ENCODE assay signal across 8 cellular contexts in the genomic region with DNA sequence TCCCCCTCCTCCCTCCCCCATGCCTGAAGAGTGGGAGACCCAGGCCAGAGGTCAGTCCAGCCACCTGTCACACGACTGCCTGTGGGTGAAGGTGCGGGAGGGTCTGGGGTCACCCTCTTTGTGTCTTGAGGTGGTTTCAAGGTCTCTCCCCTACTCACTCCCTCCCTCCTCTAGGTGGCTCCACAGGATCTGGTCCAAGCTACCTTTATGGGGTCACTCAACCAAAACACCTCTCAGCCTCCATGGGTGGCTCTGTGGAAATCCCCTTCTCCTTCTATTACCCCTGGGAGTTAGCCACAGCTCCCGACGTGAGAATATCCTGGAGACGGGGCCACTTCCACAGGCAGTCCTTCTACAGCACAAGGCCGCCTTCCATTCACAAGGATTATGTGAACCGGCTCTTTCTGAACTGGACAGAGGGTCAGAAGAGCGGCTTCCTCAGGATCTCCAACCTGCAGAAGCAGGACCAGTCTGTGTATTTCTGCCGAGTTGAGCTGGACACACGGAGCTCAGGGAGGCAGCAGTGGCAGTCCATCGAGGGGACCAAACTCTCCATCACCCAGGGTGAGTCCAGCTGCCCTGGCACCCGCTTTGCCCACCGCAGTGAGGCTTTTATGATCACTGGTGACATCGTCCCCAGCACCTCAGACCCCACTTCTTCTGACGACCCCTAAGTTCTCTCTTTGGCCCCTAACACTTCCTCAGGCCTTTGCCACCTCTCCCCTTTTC. TPM values are rescaled to one million over a fixed set of nuclear protein-coding genes. Genes with fewer than 3 reads are reported as not detected.
DNase-seq lines count a peak whose midpoint lies in the region; ATAC-seq and TF ChIP-seq lines count a peak whose summit lies in the region.
"Not testable (repeated sequence)": the region's sequence is repeated elsewhere in the genome, so short reads cannot be mapped to it uniquely, and the experiment has no call there.

No MANE protein-coding gene starts in this region.

- peak overlapping the region; percentile 89 for H3K27ac ChIP-seq in KOPT-K1 (ENCODE audit: low read depth, low read length, poor library complexity, severe bottlenecking)
- H3K27ac ChIP-seq in Peyer's patch: peak overlapping the region in 3 of 4 donors; percentile 1 to 22 (median 5)

- ATAC-seq in GM18867 (IDR thresholded peaks at IDR 0.05; ENCODE audit: unreplicated experiment): peak; percentile 30
- ATAC-seq in Right ventricle myocardium inferior: not testable (repeated sequence)
- peak; percentile 44 for ATAC-seq in stimulated activated naive CD8-positive, alpha-beta T cell treated with anti-CD3 and anti-CD28 coated beads, Interleukin-15, Interleukin-2, amounts not matched to agents 100 U/mL and 50 U/mL, for 24 hours

- not testable (repeated sequence) for H3K27me3 ChIP-seq in Peyer's patch

- in situ Hi-C loops in Caki2 (cut with HindIII; ENCODE audit: low pct_unique_long_range_greater_than_20kb, low sequenced_read_pairs); astrocyte of the cerebellum (cut with HindIII; ENCODE audit: low sequenced_read_pairs): not testable (repeated sequence)

- intact Hi-C loops in Right ventricle myocardium inferior (cut with DNase I): not testable (repeated sequence)

- DNase-seq in Caki2 (ENCODE audit: low read depth) (peak; percentile 44), Right ventricle myocardium inferior (ENCODE audit: missing footprints) (peak; percentile 15), mesenteric fat pad (ENCODE audit: low spot score) (peak; percentile 39)
- not testable (repeated sequence) for DNase-seq in Peyer's patch; astrocyte of the cerebellum (ENCODE audit: low read depth); stimulated activated naive CD8-positive, alpha-beta T cell treated with anti-CD3 and anti-CD28 coated beads, Interleukin-15, Interleukin-2, amounts not matched to agents 100 U/mL and 50 U/mL, for 24 hours

- not testable (repeated sequence) for TF ChIP-seq CTCF in Peyer's patch (IDR thresholded peaks at IDR 0.05)
- TF ChIP-seq CTCF in astrocyte of the cerebellum (IDR thresholded peaks at IDR 0.05; ENCODE audit: low read depth, low read length, missing control alignments): peak; percentile 14

- peak overlapping the region in 1 of 4 donors; percentile 17 for H3K4me3 ChIP-seq in Peyer's patch
- not testable (repeated sequence) for H3K4me3 ChIP-seq in astrocyte of the cerebellum (ENCODE audit: low read depth, low read length)

- TF ChIP-seq POLR2A in Peyer's patch (IDR thresholded peaks at IDR 0.05): not testable (repeated sequence)

- not testable (repeated sequence) for H3K9me3 ChIP-seq in KOPT-K1 (ENCODE audit: insufficient read depth, low read length, poor library complexity, severe bottlenecking); Peyer's patch

- H3K4me1 ChIP-seq in Peyer's patch: not testable (repeated sequence)

- not testable (repeated sequence) for H3K36me3 ChIP-seq in KOPT-K1 (ENCODE audit: insufficient read depth, low read length); Peyer's patch

RNA-seq across cellular contexts. Expression of gene PILRA, which starts 0.7 kb away (rescaled TPM):
- 0.41 and 0.91 TPM in 2 replicates for total RNA-seq in Caki2 (2014; rRNA removed; shearing (Covaris generic); ENCODE audit: low replicate concordance)
- total RNA-seq in Peyer's patch: 1 to 10 TPM; 5.8 to 9.5 (median 5.9) TPM
- 3.8 TPM for total RNA-seq in Right ventricle myocardium inferior
- 14.5 TPM for total RNA-seq in mesenteric fat pad

RNA-seq across cellular contexts. Expression of gene PILRB, which starts 16.1 kb away (rescaled TPM):
- 15.0 and 44.8 TPM in 2 replicates for total RNA-seq in Caki2 (2014; rRNA removed; shearing (Covaris generic); ENCODE audit: low replicate concordance)
- total RNA-seq in Peyer's patch (100 to 1,000 TPM in 3 of 4 donors, 10 to 100 TPM in 1; 73.6 to 179 (median 150) TPM), Right ventricle myocardium inferior (9.2 TPM), mesenteric fat pad (32.1 TPM)

RNA-seq across cellular contexts. Expression of gene ZCWPW1, which starts 54.5 kb away (rescaled TPM):
- total RNA-seq in Caki2 (2014; rRNA removed; shearing (Covaris generic); ENCODE audit: low replicate concordance): 1.8 and 5.9 TPM in 2 replicates
- total RNA-seq in Peyer's patch (10 to 100 TPM in 1 of 4 donors, 1 to 10 TPM in 3; 1.8 to 19.8 (median 3.6) TPM), Right ventricle myocardium inferior (4.4 TPM), mesenteric fat pad (3.2 TPM)

RNA-seq across cellular contexts. Expression of gene MEPCE, which starts 55.6 kb away (rescaled TPM):
- 44.0 and 49.7 TPM in 2 replicates for total RNA-seq in Caki2 (2014; rRNA removed; shearing (Covaris generic); ENCODE audit: low replicate concordance)
- total RNA-seq in Peyer's patch (10 to 100 TPM; 17.3 to 46.3 (median 32.2) TPM), Right ventricle myocardium inferior (24.9 TPM), mesenteric fat pad (25.9 TPM)
